ENCODE assay signal across 8 cellular contexts in the genomic region with DNA sequence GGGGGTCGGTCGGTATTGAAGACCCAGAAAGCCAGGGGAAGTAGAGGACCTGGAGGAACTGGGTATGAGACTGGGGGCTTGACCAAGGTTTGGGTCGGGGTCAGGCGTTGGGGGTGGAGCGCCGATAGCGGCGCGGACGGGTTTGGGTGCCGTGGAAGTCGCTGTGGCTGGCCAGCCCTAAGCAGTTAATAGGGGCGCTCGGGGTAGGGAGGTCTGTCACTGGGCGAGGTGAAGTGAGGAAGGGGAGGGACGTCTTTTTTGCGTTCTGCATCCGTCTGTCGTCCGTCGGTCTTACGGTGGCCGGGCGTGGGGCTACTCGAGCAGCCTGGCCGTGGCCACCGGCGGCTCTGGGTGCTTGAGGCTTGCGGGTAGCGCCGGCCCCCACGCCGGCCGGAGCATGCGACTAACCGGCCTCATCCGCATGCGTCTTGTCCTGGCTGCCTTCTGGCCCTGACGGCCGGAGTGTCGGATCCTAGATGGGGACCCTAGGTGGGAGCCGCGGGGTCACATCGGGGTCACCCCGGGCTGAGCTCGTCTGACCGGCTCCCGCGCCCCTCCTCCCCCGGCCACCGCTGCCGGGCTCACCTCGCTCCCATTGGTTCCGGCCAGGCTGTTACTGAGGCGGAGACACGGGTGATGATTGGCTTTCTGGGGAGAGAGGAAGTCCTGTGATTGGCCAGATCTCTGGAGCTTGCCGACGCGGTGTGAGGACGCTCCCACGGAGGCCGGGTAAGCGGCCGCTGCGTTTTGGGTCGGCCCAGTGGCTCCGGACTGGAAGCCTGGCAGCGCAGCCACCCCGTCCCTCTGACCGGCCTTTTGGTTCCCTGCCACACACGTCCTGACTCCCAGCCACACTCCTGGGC. TPM values are rescaled to one million over a fixed set of nuclear protein-coding genes. Genes with fewer than 3 reads are reported as not detected.
DNase-seq lines count a peak whose midpoint lies in the region; ATAC-seq and TF ChIP-seq lines count a peak whose summit lies in the region.

No MANE protein-coding gene starts in this region.

- peak overlapping the region; percentile 100 for H3K27ac Mint-ChIP-seq in activated T-cell treated with anti-CD3 and anti-CD28 coated beads, Interleukin-2, amount 50 U/mL, for 24 hours

- H3K9me3 Mint-ChIP-seq in activated T-cell treated with anti-CD3 and anti-CD28 coated beads, Interleukin-2, amount 50 U/mL, for 24 hours, result no peaks in the 10 kb centered on the region

- peaks cover 69% of the 10 kb centered on the region for H3K36me3 Mint-ChIP-seq in activated T-cell treated with anti-CD3 and anti-CD28 coated beads, Interleukin-2, amount 50 U/mL, for 24 hours (ENCODE audit: low read depth)

- DNase-seq in D341Med (ENCODE audit: low spot score) (peak; percentile 79), OCI-M2 (lab: John Stamatoyannopoulos, UW; ENCODE audit: unreplicated experiment) (peak; percentile 39), epithelial cell of proximal tubule (ENCODE audit: low read depth) (no peak), mucosa of descending colon (peak; percentile 91 to 93 (median 91))
- peak; percentile 88 for DNase-seq in activated T-cell treated with anti-CD3 and anti-CD28 coated beads, Interleukin-2, amount 50 U/mL, for 24 hours
- peak; percentile 54 to 59 for DNase-seq in stimulated activated CD8-positive, alpha-beta memory T cell treated with anti-CD3 and anti-CD28 coated beads, Interleukin-7, amount 100 ng/mL, for 1 hour (ENCODE audit: low read depth in 2 of 2)

- H3K4me1 Mint-ChIP-seq in activated T-cell treated with anti-CD3 and anti-CD28 coated beads, Interleukin-2, amount 50 U/mL, for 24 hours (ENCODE audit: low read depth), result peaks cover 51% of the 10 kb centered on the region

- peaks cover 11% of the 10 kb centered on the region for H3K4me1 ChIP-seq in HUES48 (ENCODE audit: control insufficient read depth, insufficient read depth, low read length)
- H3K4me1 ChIP-seq in mucosa of descending colon (ENCODE audit: low read depth), result peaks cover 27% of the 10 kb centered on the region

- H3K4me3 ChIP-seq in HUES48 (ENCODE audit: low read depth, low read length), result peak overlapping the region; percentile 78
- H3K4me3 ChIP-seq in epithelial cell of proximal tubule (ENCODE audit: low read depth, low read length), result peak overlapping the region; percentile 70
- H3K4me3 ChIP-seq in mucosa of descending colon, result peak overlapping the region; percentile 51

- no peak overlapping the region; the same call in 1 of the 2 replicates for H3K9ac ChIP-seq in HUES48 (ENCODE audit: low read depth, low read length)

- peak; percentile 30 for ATAC-seq in GM21360 (IDR thresholded peaks at IDR 0.05; ENCODE audit: unreplicated experiment)
- ATAC-seq in mucosa of descending colon, result peak; percentile 65

- H3K27ac ChIP-seq in HUES48 (ENCODE audit: low read depth, low read length), result peak overlapping the region; percentile 95

- H3K27me3 ChIP-seq in HUES48 (ENCODE audit: control insufficient read depth, insufficient read depth, low read length), result peaks cover 20% of the 10 kb centered on the region

- H3K36me3 ChIP-seq in HUES48 (ENCODE audit: control insufficient read depth, insufficient read depth, low read length) (peaks cover 3% of the 10 kb centered on the region; the same call in 1 of the 2 replicates), mucosa of descending colon (ENCODE audit: low read depth) (no peaks in the 10 kb centered on the region)

- H3K4me3 Mint-ChIP-seq in activated T-cell treated with anti-CD3 and anti-CD28 coated beads, Interleukin-2, amount 50 U/mL, for 24 hours, result peak overlapping the region; percentile 97

- no peak for TF ChIP-seq CTCF in epithelial cell of proximal tubule (conservative IDR thresholded peaks at IDR 0.05; ENCODE audit: low read depth, low read length)
- TF ChIP-seq CTCF in mucosa of descending colon (IDR thresholded peaks at IDR 0.05), result no peak

- no peaks in the 10 kb centered on the region for H3K27me3 Mint-ChIP-seq in activated T-cell treated with anti-CD3 and anti-CD28 coated beads, Interleukin-2, amount 50 U/mL, for 24 hours

- intact Hi-C loops in mucosa of descending colon (cut with DNase I, micrococcal nuclease), result no loop called here

- H3K9me3 ChIP-seq in HUES48 (ENCODE audit: control insufficient read depth, insufficient read depth, low read length), result no peaks in the 10 kb centered on the region
- H3K9me3 ChIP-seq in mucosa of descending colon, result no peaks in the 10 kb centered on the region

RNA-seq across cellular contexts. Expression of a gene that starts 10.3 kb away (rescaled TPM):
- total RNA-seq in epithelial cell of proximal tubule (7.3 and 19.8 TPM in 2 replicates), mucosa of descending colon (1 to 10 TPM; 3.5 to 8.5 (median 6.9) TPM)

RNA-seq across cellular contexts. Expression of a gene that starts 10.5 kb away (rescaled TPM):
- total RNA-seq in epithelial cell of proximal tubule (1.9 and 2.7 TPM in 2 replicates), mucosa of descending colon (10 to 100 TPM; 44.3 to 73.6 (median 54.6) TPM)

RNA-seq across cellular contexts. Expression of a gene that starts 12.8 kb away (rescaled TPM):
- 108 and 146 TPM in 2 replicates for total RNA-seq in epithelial cell of proximal tubule
- total RNA-seq in mucosa of descending colon, result 10 to 100 TPM; 51.2 to 73.5 (median 58.2) TPM

RNA-seq across cellular contexts. Expression of a gene that starts 13.3 kb away (rescaled TPM):
- total RNA-seq in epithelial cell of proximal tubule, result 5.1 and 5.9 TPM in 2 replicates
- total RNA-seq in mucosa of descending colon, result 10 to 100 TPM; 11.5 to 17.0 (median 12.2) TPM

RNA-seq across cellular contexts. Expression of a gene that starts 44.1 kb away (rescaled TPM):
- total RNA-seq in epithelial cell of proximal tubule (30.3 and 40.7 TPM in 2 replicates), mucosa of descending colon (100 to 1,000 TPM in 1 of 3 donors, 10 to 100 TPM in 2; 52.7 to 151 (median 56.5) TPM)

Comparison
In these comparisons a context has a peak if more than half of its experiments do, and no peak if none do; other contexts are left out.
1. RNA of a gene that starts 10.5 kb away (total RNA-seq): 44.3 to 73.6 TPM in mucosa of descending colon; 1.9 to 2.7 TPM in epithelial cell of proximal tubule; every median in the first group is over 10 times any median in the second.
2. Peak in every context shown above with its lines, with median percentiles within 50 percentile points of each other: H3K4me3 ChIP-seq.